25 cellular contexts compared by ENCODE assay signal in the genomic region with DNA sequence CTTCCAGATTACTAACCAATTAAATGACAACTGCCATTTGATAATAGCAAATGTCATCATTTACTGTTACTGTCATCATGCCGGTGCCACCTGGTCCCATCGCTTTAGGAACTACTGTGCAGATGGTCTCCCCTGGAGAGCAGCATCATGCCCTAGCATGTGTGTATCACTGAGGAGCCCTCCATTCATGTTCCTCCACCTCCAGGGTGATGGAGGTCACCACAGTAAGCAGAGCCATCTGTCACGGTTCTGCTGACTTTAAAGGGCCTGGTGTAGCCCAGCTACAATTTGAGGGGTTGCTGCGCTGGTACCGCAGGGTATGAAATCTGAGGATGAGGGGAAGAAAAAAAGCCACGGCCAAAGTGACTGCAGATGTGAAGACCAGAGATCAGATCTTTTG.
DNase-seq lines count a peak whose midpoint lies in the region; ATAC-seq and TF ChIP-seq lines count a peak whose summit lies in the region.
"Had no signal": no experiment of that assay in that cellular context is flagged by ENCODE, and none has a peak within 500 bp of the region (broad histone marks: within the 10 kb centered on the region; RNA-seq: fewer than 3 reads in every experiment).

No MANE protein-coding gene starts in this region.

- BruUV-seq in PC-3 (replicated peaks; lab: Mats Ljungman, UMichigan), result no TSS peak

- H3K4me1 ChIP-seq in PC-3 (ENCODE audit: insufficient read depth, low read length), result no peaks in the 10 kb centered on the region

- no peak for TF ChIP-seq EP300 in neural cell (conservative IDR thresholded peaks at IDR 0.05; ENCODE audit: poor library complexity, severe bottlenecking)

- H3K79me2 ChIP-seq in neural cell (replicated peaks; ENCODE audit: insufficient read depth, low read length), result no peaks in the 10 kb centered on the region
- no peaks in the 10 kb centered on the region for H3K79me2 ChIP-seq in PC-3 (ENCODE audit: low read length)

- H3K4me3 ChIP-seq in neural cell (ENCODE audit: low read length), result no peak overlapping the region
- H3K4me3 ChIP-seq in PC-3 (ENCODE audit: low read length), result no peak overlapping the region
- H3K4me3 ChIP-seq: GM12878, GM23338, K562 had no signal

- CTCF ChIA-PET in PC-3 (lab: Charles Lee), result no interaction called here

- H3K4me2 ChIP-seq in neural cell (ENCODE audit: low read length) (no peak overlapping the region), PC-3 (ENCODE audit: low read length) (no peak overlapping the region)
- H3K4me2 ChIP-seq: GM23338 had no signal

- intact Hi-C loops in PC-3 (cut with micrococcal nuclease), result no loop called here

- H3K9ac ChIP-seq in neural cell (ENCODE audit: low read length) (no peak overlapping the region), PC-3 (ENCODE audit: low read length) (no peak overlapping the region)

- peak; percentile 80 for DNase-seq in NCI-H2227 (lab: John Stamatoyannopoulos, UW; ENCODE audit: unreplicated experiment)
- no peak for DNase-seq in NCI-H2227 treated with DMSO at 0.1 percent for 48 hours (lab: John Stamatoyannopoulos, UW)
- peak; percentile 91 for DNase-seq in NCI-H1694 (lab: John Stamatoyannopoulos, UW)
- peak; percentile 92 to 97 for DNase-seq in NCI-H524 (lab: John Stamatoyannopoulos, UW)
- no peak for DNase-seq in PC-3
- DNase-seq in NCI-H1436 (lab: John Stamatoyannopoulos, UW), result no peak
- no peak for DNase-seq in NCI-H1092 treated with DMSO at 0.1 percent for 48 hours (lab: John Stamatoyannopoulos, UW)
- DNase-seq: 8988T; ACHN; CD4-positive, CD25-positive, alpha-beta regulatory T cell; GDM1; H9; Kasumi-1; NCI-H1930; NCI-H2107; NCI-H226; NCI-H526; SHP77; T-cell had no signal

- TF ChIP-seq CTCF in neural cell (IDR thresholded peaks at IDR 0.05; ENCODE audit: poor library complexity, severe bottlenecking), result no peak
- no peak for TF ChIP-seq CTCF in PC-3 (conservative IDR thresholded peaks at IDR 0.05; ENCODE audit: low read depth, low read length)

- no peak for TF ChIP-seq RAD21 in neural cell (conservative IDR thresholded peaks at IDR 0.05)

- H3K27me3 ChIP-seq in neural cell (ENCODE audit: insufficient read depth, low read depth, low read length), result no peaks in the 10 kb centered on the region
- peaks cover 6% of the 10 kb centered on the region; the same call in 1 of the 2 replicates for H3K27me3 ChIP-seq in PC-3 (ENCODE audit: low read length)

- H3K9me2 ChIP-seq in neural cell (ENCODE audit: insufficient read depth, low read length) (no peaks in the 10 kb centered on the region), PC-3 (replicated peaks; ENCODE audit: low read length) (no peaks in the 10 kb centered on the region)

- H2AFZ ChIP-seq in neural cell (ENCODE audit: low read depth, low read length) (no peak overlapping the region), PC-3 (ENCODE audit: low read length) (no peak overlapping the region)
- H2AFZ ChIP-seq: GM23338 had no signal

- peak overlapping the region; percentile 35 for H3K27ac ChIP-seq in neural cell (ENCODE audit: low read length)
- no peak overlapping the region for H3K27ac ChIP-seq in PC-3 (ENCODE audit: low read length)
- H3K27ac ChIP-seq: RWPE1 had no signal

- no peak for ATAC-seq in PC-3
- ATAC-seq: GM12878, GM23338, K562, Panc1, T-cell had no signal

- no peaks in the 10 kb centered on the region for H4K20me1 ChIP-seq in neural cell (ENCODE audit: insufficient read depth)
- no peaks in the 10 kb centered on the region for H4K20me1 ChIP-seq in PC-3 (ENCODE audit: low read length)

- POLR2A ChIA-PET in PC-3 (lab: Charles Lee; ENCODE audit: unreplicated experiment), result no interaction called here

- no peaks in the 10 kb centered on the region for H3F3A ChIP-seq in neural cell (ENCODE audit: insufficient read depth, low read length, poor library complexity, severe bottlenecking)
- H3F3A ChIP-seq in PC-3 (ENCODE audit: low read length, unreplicated experiment), result no peaks in the 10 kb centered on the region

- H3K36me3 ChIP-seq in neural cell (ENCODE audit: insufficient read depth, low read length), result no peaks in the 10 kb centered on the region
- no peaks in the 10 kb centered on the region for H3K36me3 ChIP-seq in PC-3 (ENCODE audit: low read depth, low read length)

- H3K9me3 ChIP-seq in neural cell (ENCODE audit: low read length) (no peaks in the 10 kb centered on the region), PC-3 (ENCODE audit: low read length) (no peaks in the 10 kb centered on the region)

TF ChIP-seq in neural cell, 6 proteins besides CTCF, POLR2A, EP300 and RAD21:
- no peak for TF ChIP-seq POLR2AphosphoS5 (IDR thresholded peaks at IDR 0.05)
- TF ChIP-seq MXI1 (conservative IDR thresholded peaks at IDR 0.05; ENCODE audit: poor library complexity, severe bottlenecking), result no peak
- TF ChIP-seq, protein P1, sequence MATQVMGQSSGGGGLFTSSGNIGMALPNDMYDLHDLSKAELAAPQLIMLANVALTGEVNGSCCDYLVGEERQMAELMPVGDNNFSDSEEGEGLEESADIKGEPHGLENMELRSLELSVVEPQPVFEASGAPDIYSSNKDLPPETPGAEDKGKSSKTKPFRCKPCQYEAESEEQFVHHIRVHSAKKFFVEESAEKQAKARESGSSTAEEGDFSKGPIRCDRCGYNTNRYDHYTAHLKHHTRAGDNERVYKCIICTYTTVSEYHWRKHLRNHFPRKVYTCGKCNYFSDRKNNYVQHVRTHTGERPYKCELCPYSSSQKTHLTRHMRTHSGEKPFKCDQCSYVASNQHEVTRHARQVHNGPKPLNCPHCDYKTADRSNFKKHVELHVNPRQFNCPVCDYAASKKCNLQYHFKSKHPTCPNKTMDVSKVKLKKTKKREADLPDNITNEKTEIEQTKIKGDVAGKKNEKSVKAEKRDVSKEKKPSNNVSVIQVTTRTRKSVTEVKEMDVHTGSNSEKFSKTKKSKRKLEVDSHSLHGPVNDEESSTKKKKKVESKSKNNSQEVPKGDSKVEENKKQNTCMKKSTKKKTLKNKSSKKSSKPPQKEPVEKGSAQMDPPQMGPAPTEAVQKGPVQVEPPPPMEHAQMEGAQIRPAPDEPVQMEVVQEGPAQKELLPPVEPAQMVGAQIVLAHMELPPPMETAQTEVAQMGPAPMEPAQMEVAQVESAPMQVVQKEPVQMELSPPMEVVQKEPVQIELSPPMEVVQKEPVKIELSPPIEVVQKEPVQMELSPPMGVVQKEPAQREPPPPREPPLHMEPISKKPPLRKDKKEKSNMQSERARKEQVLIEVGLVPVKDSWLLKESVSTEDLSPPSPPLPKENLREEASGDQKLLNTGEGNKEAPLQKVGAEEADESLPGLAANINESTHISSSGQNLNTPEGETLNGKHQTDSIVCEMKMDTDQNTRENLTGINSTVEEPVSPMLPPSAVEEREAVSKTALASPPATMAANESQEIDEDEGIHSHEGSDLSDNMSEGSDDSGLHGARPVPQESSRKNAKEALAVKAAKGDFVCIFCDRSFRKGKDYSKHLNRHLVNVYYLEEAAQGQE (IDR thresholded peaks at IDR 0.05; ENCODE audit: borderline replicate concordance), result no peak
- no peak for TF ChIP-seq SMC3 (conservative IDR thresholded peaks at IDR 0.05; ENCODE audit: poor library complexity)
- TF ChIP-seq TAF1 (IDR thresholded peaks at IDR 0.05; ENCODE audit: low read depth), result no peak
- TF ChIP-seq EZH2 (IDR thresholded peaks at IDR 0.05; ENCODE audit: borderline replicate concordance, insufficient read depth, low read length, poor library complexity, severe bottlenecking), result no peak

Comparison
In these comparisons a context has a peak if more than half of its experiments do, and no peak if none do; other contexts are left out.
1. DNase-seq: peak in NCI-H2227 (single experiment), NCI-H1694 (single experiment) and NCI-H524 (2 of 2); none in NCI-H2227 treated with DMSO at 0.1 percent for 48 hours (single experiment), PC-3 (single experiment), NCI-H1436 (single experiment) and NCI-H1092 treated with DMSO at 0.1 percent for 48 hours (single experiment).